ENCODE assay signal across 23 cellular contexts in genomic region chr11:27295928-27296327, GRCh38.
"Had no signal": no experiment of that assay in that cellular context is flagged by ENCODE, and none has a peak within 500 bp of the region (broad histone marks: within the 10 kb centered on the region; RNA-seq: fewer than 3 reads in every experiment).

No MANE protein-coding gene starts in this region.

- ATAC-seq: T-cell had no signal

- H3K4me3 Mint-ChIP-seq: activated B cell treated with CpG ODN at 0.5 μM for 24 hours; activated CD4-positive, alpha-beta T cell treated with anti-CD3 and anti-CD28 coated beads for 36 hours; activated naive CD4-positive, alpha-beta T cell treated with anti-CD3 and anti-CD28 coated beads for 36 hours; activated naive CD8-positive, alpha-beta T cell treated with anti-CD3 and anti-CD28 coated beads for 36 hours; activated T-cell treated with anti-CD3 and anti-CD28 coated beads, Interleukin-2, amount 50 U/mL, for 72 hours; naive B cell; neural crest cell; stimulated activated effector memory CD8-positive, alpha-beta T cell treated with anti-CD3 and anti-CD28 coated beads, Interleukin-12 subunit alpha, Interleukin-12 subunit beta, amount 100 ng/mL, for 72 hours; stimulated activated naive CD8-positive, alpha-beta T cell treated with anti-CD3 and anti-CD28 coated beads, Interleukin-15, Interleukin-2, amounts not matched to agents 100 ng/mL and 50 ng/mL, for 24 hours; T-cell had no signal

- H3K27ac ChIP-seq: foreskin keratinocyte, right lobe of liver, thoracic aorta had no signal

- H3K4me3 ChIP-seq: heart left ventricle, lung, right lobe of liver, thoracic aorta had no signal

- H3K27ac Mint-ChIP-seq: activated B cell treated with CpG ODN at 0.5 μM for 24 hours; activated CD4-positive, alpha-beta T cell treated with anti-CD3 and anti-CD28 coated beads for 36 hours; activated naive CD4-positive, alpha-beta T cell treated with anti-CD3 and anti-CD28 coated beads for 36 hours; activated naive CD8-positive, alpha-beta T cell treated with anti-CD3 and anti-CD28 coated beads for 36 hours; activated T-cell treated with anti-CD3 and anti-CD28 coated beads, Interleukin-2, amount 50 U/mL, for 72 hours; naive B cell; stimulated activated effector memory CD8-positive, alpha-beta T cell treated with anti-CD3 and anti-CD28 coated beads, Interleukin-12 subunit alpha, Interleukin-12 subunit beta, amount 100 ng/mL, for 72 hours; stimulated activated naive CD8-positive, alpha-beta T cell treated with anti-CD3 and anti-CD28 coated beads, Interleukin-15, Interleukin-2, amounts not matched to agents 100 ng/mL and 50 ng/mL, for 24 hours; T-cell had no signal

- H3K36me3 Mint-ChIP-seq: activated naive CD8-positive, alpha-beta T cell treated with anti-CD3 and anti-CD28 coated beads for 36 hours; stimulated activated effector memory CD8-positive, alpha-beta T cell treated with anti-CD3 and anti-CD28 coated beads, Interleukin-12 subunit alpha, Interleukin-12 subunit beta, amount 100 ng/mL, for 72 hours; T-cell had no signal

- H3K27me3 ChIP-seq: foreskin keratinocyte, heart left ventricle, right lobe of liver had no signal

- H3K36me3 ChIP-seq: heart left ventricle, right lobe of liver, thoracic aorta had no signal

- FAIRE-seq: urothelium cell line had no signal

- DNase-seq: activated B cell treated with CpG ODN at 0.5 μM for 24 hours; activated CD4-positive, alpha-beta T cell treated with anti-CD3 and anti-CD28 coated beads for 36 hours; activated CD4-positive, alpha-beta T cell treated with anti-CD3 and anti-CD28 coated beads, Interleukin-2, amount 50 U/mL, for 4 hours; activated effector memory CD4-positive, alpha-beta T cell treated with Interleukin-2 at 50 U/mL for 16 hours; activated naive CD4-positive, alpha-beta T cell treated with anti-CD3 and anti-CD28 coated beads for 36 hours; activated naive CD8-positive, alpha-beta T cell treated with anti-CD3 and anti-CD28 coated beads for 36 hours; activated T-cell treated with anti-CD3 and anti-CD28 coated beads for 4 hours; activated T-cell treated with anti-CD3 and anti-CD28 coated beads, Interleukin-2, amount 50 U/mL, for 72 hours; central memory CD4-positive, alpha-beta T cell; heart left ventricle; naive B cell; occipital lobe; right lobe of liver; stimulated activated CD4-positive, alpha-beta T cell treated with anti-CD3 and anti-CD28 coated beads, Interleukin-12 subunit alpha, Interleukin-12 subunit beta, amount 100 ng/mL, for 4 hours; stimulated activated CD4-positive, alpha-beta T cell treated with anti-CD3 and anti-CD28 coated beads, Interleukin-4, amount 100 ng/mL, for 1 hour; T-cell had no signal

- H3K9me3 ChIP-seq: right lobe of liver, thoracic aorta had no signal

- H3K4me1 Mint-ChIP-seq: activated B cell treated with CpG ODN at 0.5 μM for 24 hours; naive B cell; stimulated activated effector memory CD8-positive, alpha-beta T cell treated with anti-CD3 and anti-CD28 coated beads, Interleukin-12 subunit alpha, Interleukin-12 subunit beta, amount 100 ng/mL, for 72 hours; T-cell had no signal
